8 cellular contexts compared by ENCODE assay signal in the genomic region with DNA sequence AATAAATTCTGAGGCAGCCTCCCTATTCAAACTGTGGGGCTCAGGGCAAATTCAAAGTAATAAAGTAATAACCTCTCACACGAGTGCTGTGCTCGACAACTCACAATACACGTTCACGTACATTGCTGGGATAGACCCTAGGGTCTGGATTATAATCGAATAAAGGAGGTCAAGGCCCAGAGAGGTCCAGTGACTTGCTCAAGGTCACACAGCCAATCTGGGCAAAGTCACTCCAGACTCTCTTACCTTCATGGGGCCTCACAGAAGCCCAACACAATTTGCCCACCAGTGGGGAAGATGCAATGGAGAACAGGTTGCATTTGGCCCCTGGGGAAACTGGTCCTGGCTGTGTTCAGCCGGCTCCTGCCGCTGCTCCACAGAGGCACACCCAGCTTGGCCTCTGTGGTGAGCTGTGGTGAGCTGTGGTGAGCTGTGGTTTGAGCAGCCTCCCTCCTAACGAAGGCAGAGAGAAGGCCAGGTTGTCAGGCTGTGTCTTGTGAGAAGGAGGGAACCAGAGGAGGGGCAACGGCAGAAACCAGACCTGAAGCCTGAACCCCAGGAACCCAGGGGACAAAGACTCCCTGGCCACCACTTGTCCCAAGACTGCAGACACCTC. TPM values are rescaled to one million over a fixed set of nuclear protein-coding genes. Genes with fewer than 3 reads are reported as not detected.
A peak's percentile ranks its signal among the peaks of the same experiment; 100 is the strongest.
DNase-seq lines count a peak whose midpoint lies in the region; ATAC-seq and TF ChIP-seq lines count a peak whose summit lies in the region.

No MANE protein-coding gene starts in this region.

- peak overlapping the region; percentile 89 for H3K27ac ChIP-seq in epithelial cell of prostate

- H3K27me3 ChIP-seq in H7 (ENCODE audit: control insufficient read depth, insufficient read depth, low read length): no peaks in the 10 kb centered on the region

- ATAC-seq in HG03280 (IDR thresholded peaks at IDR 0.05; ENCODE audit: unreplicated experiment) (peak; percentile 31), HG03378 (IDR thresholded peaks at IDR 0.05; ENCODE audit: unreplicated experiment) (no peak)
- ATAC-seq in stimulated activated naive CD8-positive, alpha-beta T cell treated with anti-CD3 and anti-CD28 coated beads, Interleukin-15, Interleukin-2, amounts not matched to agents 100 U/mL and 50 U/mL, for 24 hours: peak; percentile 19

- TF ChIP-seq CTCF in GM12864 (IDR thresholded peaks at IDR 0.05; ENCODE audit: low read depth, low read length, missing control alignments): no peak

- peak; percentile 82 for DNase-seq in GM12864 (ENCODE audit: low read depth)
- DNase-seq in activated CD4-positive, alpha-beta T cell treated with anti-CD3 and anti-CD28 coated beads for 48 hours: peak; percentile 80
- DNase-seq in epithelial cell of prostate (ENCODE audit: low read depth, low spot score): no peak
- peak; percentile 88 for DNase-seq in stimulated activated naive CD8-positive, alpha-beta T cell treated with anti-CD3 and anti-CD28 coated beads, Interleukin-15, Interleukin-2, amounts not matched to agents 100 U/mL and 50 U/mL, for 24 hours
- DNase-seq in H7: no peak
- no peak for DNase-seq in NCI-H1417 (lab: John Stamatoyannopoulos, UW)

- H3K36me3 ChIP-seq in H7 (replicated peaks; ENCODE audit: control insufficient read depth, insufficient read depth, low read length): no peaks in the 10 kb centered on the region

- H3K4me3 ChIP-seq in GM12864 (ENCODE audit: low read depth, low read length): no peak overlapping the region
- H3K4me3 ChIP-seq in H7 (ENCODE audit: insufficient read depth, low read depth, low read length): no peak overlapping the region

RNA-seq across cellular contexts. Expression of a gene that starts 35.1 kb away (rescaled TPM):
- total RNA-seq in H7 (2014; rRNA removed; shearing (Covaris generic)): 9.2 and 9.8 TPM in 2 replicates

RNA-seq across cellular contexts. Expression of a gene that starts 58.7 kb away (rescaled TPM):
- total RNA-seq in H7 (2014; rRNA removed; shearing (Covaris generic)): 13.6 and 19.3 TPM in 2 replicates

Comparison
In these comparisons a context has a peak if more than half of its experiments do, and no peak if none do; other contexts are left out.
1. DNase-seq: peak in GM12864 (single experiment), activated CD4-positive, alpha-beta T cell treated with anti-CD3 and anti-CD28 coated beads for 48 hours (single experiment) and stimulated activated naive CD8-positive, alpha-beta T cell treated with anti-CD3 and anti-CD28 coated beads, Interleukin-15, Interleukin-2, amounts not matched to agents 100 U/mL and 50 U/mL, for 24 hours (single experiment); none in epithelial cell of prostate (single experiment), H7 (single experiment) and NCI-H1417 (0 of 3).